Comparison of ENCODE assay signal across 9 cellular contexts in the genomic region with DNA sequence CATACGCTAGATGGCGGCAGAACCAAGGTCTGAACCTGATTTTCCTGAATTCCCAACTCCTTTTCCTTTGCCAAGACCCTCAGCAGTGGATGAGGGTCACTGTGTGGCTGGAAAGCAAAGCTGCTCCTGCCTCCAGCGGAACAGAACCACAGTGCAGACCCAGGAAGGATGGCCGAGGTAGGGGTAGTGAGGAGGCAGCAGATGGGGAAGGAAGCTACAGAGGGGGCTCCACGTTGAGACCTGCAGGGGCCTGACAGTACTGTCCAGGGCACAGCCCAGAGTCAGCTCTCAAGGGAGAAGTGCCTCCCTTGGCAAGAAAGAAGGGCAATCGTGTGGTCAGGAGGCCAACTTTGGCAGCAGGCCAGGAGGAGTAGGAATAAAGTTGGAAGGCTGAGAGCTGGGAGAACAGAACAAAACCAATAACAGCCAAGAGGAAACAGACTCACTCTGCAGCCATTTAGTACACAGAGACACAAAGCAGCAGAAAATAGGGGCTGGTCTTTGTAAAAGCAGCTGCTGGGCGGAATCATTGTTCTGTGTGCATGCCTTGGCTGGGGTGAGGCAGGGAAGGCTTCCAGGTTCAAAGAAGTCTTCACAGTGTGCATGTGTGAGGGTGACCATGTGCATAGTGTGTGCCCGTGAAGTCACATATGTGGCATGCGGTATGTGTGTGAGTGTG.
A peak's percentile ranks its signal among the peaks of the same experiment; 100 is the strongest.
DNase-seq lines count a peak whose midpoint lies in the region; ATAC-seq and TF ChIP-seq lines count a peak whose summit lies in the region.
"Had no signal": no experiment of that assay in that cellular context is flagged by ENCODE, and none has a peak within 500 bp of the region (broad histone marks: within the 10 kb centered on the region; RNA-seq: fewer than 3 reads in every experiment).

No MANE protein-coding gene starts in this region.

- no peak for DNase-seq in AG09309 (ENCODE audit: low read depth)
- DNase-seq in MV-4-11 (lab: John Stamatoyannopoulos, UW), result peak; percentile 23
- peak; percentile 86 to 88 for DNase-seq in cardiac fibroblast (ENCODE audit: low read depth in 2 of 2)
- peak; percentile 82 for DNase-seq in islet precursor cell
- DNase-seq in smooth muscle cell of the brain vasculature (ENCODE audit: low read depth, low spot score), result peak; percentile 29
- no peak for DNase-seq in 8988T

- TF ChIP-seq CTCF in AG09309 (IDR thresholded peaks at IDR 0.05; ENCODE audit: control insufficient read depth, insufficient read depth, low read depth, low read length, missing control alignments), result peak; percentile 75
- TF ChIP-seq CTCF in cardiac fibroblast (IDR thresholded peaks at IDR 0.05; ENCODE audit: low read depth, low read length), result peak; percentile 64

- H3K4me3 ChIP-seq in AG09309 (ENCODE audit: control insufficient read depth, low read depth, low read length), result no peak overlapping the region
- peak overlapping the region in 1 of 2 donors; percentile 3 for H3K4me3 ChIP-seq in cardiac fibroblast (replicated peaks in 1 of 2; ENCODE audit: low read depth in 2 of 2, low read length in 2 of 2)
- H3K4me3 ChIP-seq: GM12878 had no signal

- ATAC-seq in HG02623 (IDR thresholded peaks at IDR 0.05; ENCODE audit: unreplicated experiment) (no peak), HG02981 (IDR thresholded peaks at IDR 0.05; ENCODE audit: unreplicated experiment) (no peak)
- ATAC-seq: GM12878 had no signal

Comparison
In these comparisons a context has a peak if more than half of its experiments do, and no peak if none do; other contexts are left out.
1. DNase-seq: peak in MV-4-11 (single experiment), cardiac fibroblast (2 of 2), islet precursor cell (single experiment) and smooth muscle cell of the brain vasculature (single experiment); none in AG09309 (single experiment) and 8988T (single experiment).